In the genomic region with DNA sequence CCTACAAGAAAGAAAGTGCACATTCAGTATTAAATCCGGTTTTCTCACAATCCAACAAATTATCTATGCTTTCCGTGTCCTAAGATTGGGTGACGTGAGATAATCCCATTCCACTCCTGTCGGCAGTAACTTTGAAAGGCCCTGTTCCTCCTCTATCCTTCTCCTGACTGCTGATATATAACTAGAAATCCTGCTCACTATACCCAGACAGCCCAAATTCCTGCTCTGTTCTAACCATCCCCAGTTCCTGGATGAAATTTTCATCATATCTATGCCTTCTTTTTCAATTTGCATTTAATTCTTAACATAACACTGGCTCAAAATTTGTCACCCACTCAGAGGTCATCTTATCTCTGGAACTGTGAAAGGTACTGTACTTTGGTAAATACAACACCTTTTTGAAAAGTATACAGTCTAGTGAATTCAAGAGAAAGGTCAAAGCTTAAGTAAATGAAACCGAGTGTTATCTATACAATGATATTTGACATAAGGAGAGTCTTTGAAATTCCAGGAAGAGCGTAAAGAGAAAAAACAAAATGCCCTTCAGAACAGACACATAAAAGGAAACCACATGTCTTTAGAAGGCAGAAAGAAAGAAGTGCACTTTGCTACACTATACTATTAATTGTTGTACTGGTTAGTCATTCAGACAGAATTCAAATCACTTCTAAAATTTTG, we compare ENCODE assay signal across 21 cellular contexts.
"Had no signal": no experiment of that assay in that cellular context is flagged by ENCODE, and none has a peak within 500 bp of the region (broad histone marks: within the 10 kb centered on the region; RNA-seq: fewer than 3 reads in every experiment).

No MANE protein-coding gene starts in this region.

- H3K27me3 Mint-ChIP-seq: natural killer cell treated with Interleukin-12 subunit alpha and Interleukin-12 subunit beta and Interleukin-15 and Interleukin-18, amount 100 ng/mL, for 72 hours; stimulated activated memory B cell treated with anti-CD40 and anti-IgM and Interleukin-4, amounts not matched to agents 10 μg/mL and 1 μg/mL and 100 μg/mL, for 72 hours; stimulated activated naive CD8-positive, alpha-beta T cell treated with anti-CD3 and anti-CD28 coated beads, Interleukin-15, Interleukin-2, amounts not matched to agents 100 ng/mL and 50 ng/mL, for 24 hours had no signal

- H3K4me1 Mint-ChIP-seq: neural progenitor cell; stimulated activated memory B cell treated with anti-CD40 and anti-IgM and Interleukin-4, amounts not matched to agents 10 μg/mL and 1 μg/mL and 100 μg/mL, for 72 hours had no signal

- ATAC-seq: left colon; left ventricle myocardium superior; natural killer cell treated with Interleukin-12 subunit alpha and Interleukin-12 subunit beta and Interleukin-15 and Interleukin-18, amount 100 ng/mL, for 72 hours; right cardiac atrium; stimulated activated memory B cell treated with anti-CD40 and anti-IgM and Interleukin-4, amounts not matched to agents 10 μg/mL and 1 μg/mL and 100 μg/mL, for 72 hours; upper lobe of right lung had no signal

- H3K4me2 ChIP-seq: hepatocyte, neural progenitor cell had no signal

- H3K9me3 ChIP-seq: ovary, tibial artery, upper lobe of right lung, vagina had no signal

- H3K27me3 ChIP-seq: dorsolateral prefrontal cortex, hepatocyte, neural progenitor cell, ovary, tibial artery, upper lobe of right lung, vagina had no signal

- H3K9ac ChIP-seq: neural progenitor cell had no signal

- H3K27ac Mint-ChIP-seq: natural killer cell treated with Interleukin-12 subunit alpha and Interleukin-12 subunit beta and Interleukin-15 and Interleukin-18, amount 100 ng/mL, for 72 hours; neural progenitor cell; stimulated activated memory B cell treated with anti-CD40 and anti-IgM and Interleukin-4, amounts not matched to agents 10 μg/mL and 1 μg/mL and 100 μg/mL, for 72 hours; stimulated activated naive CD8-positive, alpha-beta T cell treated with anti-CD3 and anti-CD28 coated beads, Interleukin-15, Interleukin-2, amounts not matched to agents 100 ng/mL and 50 ng/mL, for 24 hours had no signal

- H3K27ac ChIP-seq: dorsolateral prefrontal cortex, hepatocyte, neural progenitor cell, ovary, tibial artery, upper lobe of right lung, vagina had no signal

- H2AFZ ChIP-seq: hepatocyte, neural progenitor cell had no signal

- DNase-seq: dorsolateral prefrontal cortex; effector CD8-positive, alpha-beta T cell; foreskin melanocyte; head of caudate nucleus; left colon; left ventricle myocardium superior; mesenchymal stem cell; midbrain; nucleus accumbens; ovary; right cardiac atrium; stimulated activated CD4-positive, alpha-beta T cell treated with anti-CD3 and anti-CD28 coated beads, Interleukin-4, amount 100 ng/mL, for 24 hours; tibial artery; upper lobe of right lung had no signal

- H3K4me3 Mint-ChIP-seq: natural killer cell treated with Interleukin-12 subunit alpha and Interleukin-12 subunit beta and Interleukin-15 and Interleukin-18, amount 100 ng/mL, for 72 hours; neural progenitor cell; stimulated activated memory B cell treated with anti-CD40 and anti-IgM and Interleukin-4, amounts not matched to agents 10 μg/mL and 1 μg/mL and 100 μg/mL, for 72 hours; stimulated activated naive CD8-positive, alpha-beta T cell treated with anti-CD3 and anti-CD28 coated beads, Interleukin-15, Interleukin-2, amounts not matched to agents 100 ng/mL and 50 ng/mL, for 24 hours had no signal

- H3K36me3 Mint-ChIP-seq: stimulated activated memory B cell treated with anti-CD40 and anti-IgM and Interleukin-4, amounts not matched to agents 10 μg/mL and 1 μg/mL and 100 μg/mL, for 72 hours had no signal

- H3K4me1 ChIP-seq: neural progenitor cell, tibial artery, upper lobe of right lung, vagina had no signal

- H3K79me2 ChIP-seq: hepatocyte had no signal

- H3K4me3 ChIP-seq: dorsolateral prefrontal cortex, hepatocyte, lung, neural progenitor cell, ovary, tibial artery, upper lobe of right lung, vagina had no signal

- H3K36me3 ChIP-seq: neural progenitor cell, ovary, tibial artery, upper lobe of right lung, vagina had no signal
